In the genomic region with DNA sequence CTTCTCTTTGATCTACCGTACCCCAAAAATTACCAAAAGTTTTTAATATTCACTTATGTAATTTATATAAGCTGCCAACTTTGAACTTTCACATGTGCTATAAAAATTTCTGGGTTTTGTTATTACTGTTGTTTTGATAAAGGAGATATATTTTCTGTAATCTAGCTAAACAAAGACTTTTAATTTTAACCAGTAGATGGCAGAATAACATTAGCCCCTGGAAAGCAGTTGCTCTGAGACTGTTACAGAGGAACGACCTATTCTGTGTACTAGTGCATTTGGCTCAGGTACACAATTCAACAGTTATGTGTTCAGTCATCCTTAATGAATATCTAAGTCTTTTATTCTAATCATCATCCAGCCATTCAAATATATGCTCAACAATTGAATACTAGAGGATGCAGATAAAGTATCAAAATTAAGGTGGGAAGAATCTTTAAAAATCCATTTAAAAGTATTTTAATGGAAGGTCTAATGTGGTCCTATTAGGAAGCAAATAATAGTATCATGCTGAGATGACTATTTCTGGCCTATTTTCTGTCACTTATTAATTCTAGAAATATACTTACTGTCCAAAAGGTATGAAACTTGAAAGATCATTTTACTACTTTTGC, we compare ENCODE assay signal across 8 cellular contexts. TPM values are rescaled to one million over a fixed set of nuclear protein-coding genes. Genes with fewer than 3 reads are reported as not detected.
DNase-seq lines count a peak whose midpoint lies in the region; ATAC-seq and TF ChIP-seq lines count a peak whose summit lies in the region.

No MANE protein-coding gene starts in this region.

- peak; percentile 88 for TF ChIP-seq CTCF in chondrocyte (IDR thresholded peaks at IDR 0.05)

- no peak overlapping the region for H3K4me3 Mint-ChIP-seq in chondrocyte (ENCODE audit: unreplicated experiment)
- no peak overlapping the region for H3K4me3 Mint-ChIP-seq in activated T-helper 2 cell treated with anti-CD3 and anti-CD28 coated beads, Interferon-gamma antibody, Interleukin-2, Interleukin-4, amounts not matched to agents 10 μg/mL and 5 μg/mL and 100 μg/mL, durations not matched to agents 14 hours and 24 hours and 36 hours (ENCODE audit: low read depth)

- ATAC-seq in GM18907 (IDR thresholded peaks at IDR 0.05; ENCODE audit: unreplicated experiment) (peak; percentile 72), HG03108 (IDR thresholded peaks at IDR 0.05; ENCODE audit: unreplicated experiment) (peak; percentile 73)

- no peaks in the 10 kb centered on the region for H3K27me3 Mint-ChIP-seq in chondrocyte (ENCODE audit: low read depth)
- no peaks in the 10 kb centered on the region for H3K27me3 Mint-ChIP-seq in activated T-helper 2 cell treated with anti-CD3 and anti-CD28 coated beads, Interferon-gamma antibody, Interleukin-2, Interleukin-4, amounts not matched to agents 10 μg/mL and 5 μg/mL and 100 μg/mL, durations not matched to agents 14 hours and 24 hours and 36 hours (ENCODE audit: low read depth)

- H3K4me1 Mint-ChIP-seq in chondrocyte (ENCODE audit: low read depth), result peaks cover 45% of the 10 kb centered on the region
- peaks cover 28% of the 10 kb centered on the region for H3K4me1 Mint-ChIP-seq in activated T-helper 2 cell treated with anti-CD3 and anti-CD28 coated beads, Interferon-gamma antibody, Interleukin-2, Interleukin-4, amounts not matched to agents 10 μg/mL and 5 μg/mL and 100 μg/mL, durations not matched to agents 14 hours and 24 hours and 36 hours (ENCODE audit: low read depth)

- H3K36me3 Mint-ChIP-seq in chondrocyte (ENCODE audit: low read depth), result peaks cover 7% of the 10 kb centered on the region
- peaks cover 59% of the 10 kb centered on the region for H3K36me3 Mint-ChIP-seq in activated T-helper 2 cell treated with anti-CD3 and anti-CD28 coated beads, Interferon-gamma antibody, Interleukin-2, Interleukin-4, amounts not matched to agents 10 μg/mL and 5 μg/mL and 100 μg/mL, durations not matched to agents 14 hours and 24 hours and 36 hours (ENCODE audit: low read depth)

- DNase-seq in COR-L47 (lab: John Stamatoyannopoulos, UW) (peak; percentile 32), NCI-H69 (lab: John Stamatoyannopoulos, UW) (peak; percentile 73), chondrocyte (ENCODE audit: low spot score) (no peak), lung microvascular endothelial cell (ENCODE audit: low read depth in 2 of 2) (peak; percentile 54 to 69), posterior vena cava (ENCODE audit: low spot score) (no peak)
- DNase-seq in activated T-helper 2 cell treated with anti-CD3 and anti-CD28 coated beads, Interferon-gamma antibody, Interleukin-2, Interleukin-4, amounts not matched to agents 10 μg/mL and 5 μg/mL and 100 μg/mL, durations not matched to agents 14 hours and 24 hours and 36 hours (ENCODE audit: low spot score), result no peak

- intact Hi-C loops in posterior vena cava (cut with DNase I), result loop anchor here (10.0 kb wide), 2 partner anchors 68 to 458 kb away; no protein-coding TSS in a partner anchor
- intact Hi-C loops in activated T-helper 2 cell treated with anti-CD3 and anti-CD28 coated beads, Interferon-gamma antibody, Interleukin-2, Interleukin-4, amounts not matched to agents 10 μg/mL and 5 μg/mL and 100 μg/mL, durations not matched to agents 14 hours and 24 hours and 36 hours (cut with micrococcal nuclease), result loop anchor here (1.0 to 10.0 kb wide), 5 partner anchors 70 to 468 kb away; no protein-coding TSS in a partner anchor

- H3K9me3 Mint-ChIP-seq in chondrocyte (ENCODE audit: low read depth), result no peaks in the 10 kb centered on the region
- no peaks in the 10 kb centered on the region for H3K9me3 Mint-ChIP-seq in activated T-helper 2 cell treated with anti-CD3 and anti-CD28 coated beads, Interferon-gamma antibody, Interleukin-2, Interleukin-4, amounts not matched to agents 10 μg/mL and 5 μg/mL and 100 μg/mL, durations not matched to agents 14 hours and 24 hours and 36 hours

- H3K27ac Mint-ChIP-seq in chondrocyte (ENCODE audit: unreplicated experiment), result no peak overlapping the region
- no peak overlapping the region for H3K27ac Mint-ChIP-seq in activated T-helper 2 cell treated with anti-CD3 and anti-CD28 coated beads, Interferon-gamma antibody, Interleukin-2, Interleukin-4, amounts not matched to agents 10 μg/mL and 5 μg/mL and 100 μg/mL, durations not matched to agents 14 hours and 24 hours and 36 hours

RNA-seq across cellular contexts. Expression of a gene that starts 8.6 kb away (rescaled TPM):
- total RNA-seq in chondrocyte (27.6 to 32.6 TPM (median 28.9 TPM) in 3 replicates), lung microvascular endothelial cell (23.5 and 33.7 TPM in 2 replicates), posterior vena cava (10 to 100 TPM; 21.9 to 24.2 TPM)
- total RNA-seq in activated T-helper 2 cell treated with anti-CD3 and anti-CD28 coated beads, Interferon-gamma antibody, Interleukin-2, Interleukin-4, amounts not matched to agents 10 μg/mL and 5 μg/mL and 100 μg/mL, durations not matched to agents 14 hours and 24 hours and 36 hours, result 14.3 and 15.8 TPM in 2 replicates

RNA-seq across cellular contexts. Expression of a gene that starts 21.5 kb away (rescaled TPM):
- total RNA-seq in chondrocyte (not detected in 3 replicates), lung microvascular endothelial cell (not detected in 2 replicates), posterior vena cava (not detected)
- not detected in 2 replicates for total RNA-seq in activated T-helper 2 cell treated with anti-CD3 and anti-CD28 coated beads, Interferon-gamma antibody, Interleukin-2, Interleukin-4, amounts not matched to agents 10 μg/mL and 5 μg/mL and 100 μg/mL, durations not matched to agents 14 hours and 24 hours and 36 hours

RNA-seq across cellular contexts. Expression of a gene that starts 24.1 kb away (rescaled TPM):
- total RNA-seq in chondrocyte (not detected in 3 replicates), lung microvascular endothelial cell (not detected in 2 replicates), posterior vena cava (not detected)
- total RNA-seq in activated T-helper 2 cell treated with anti-CD3 and anti-CD28 coated beads, Interferon-gamma antibody, Interleukin-2, Interleukin-4, amounts not matched to agents 10 μg/mL and 5 μg/mL and 100 μg/mL, durations not matched to agents 14 hours and 24 hours and 36 hours, result not detected in 2 replicates

RNA-seq across cellular contexts. Expression of a gene that starts 41.2 kb away (rescaled TPM):
- not detected in 3 replicates for total RNA-seq in chondrocyte
- total RNA-seq in lung microvascular endothelial cell, result not detected in 2 replicates
- not detected for total RNA-seq in posterior vena cava
- total RNA-seq in activated T-helper 2 cell treated with anti-CD3 and anti-CD28 coated beads, Interferon-gamma antibody, Interleukin-2, Interleukin-4, amounts not matched to agents 10 μg/mL and 5 μg/mL and 100 μg/mL, durations not matched to agents 14 hours and 24 hours and 36 hours, result not detected in 2 replicates

RNA-seq across cellular contexts. Expression of a gene that starts 58.6 kb away (rescaled TPM):
- not detected in 3 replicates for total RNA-seq in chondrocyte
- not detected in 2 replicates for total RNA-seq in lung microvascular endothelial cell
- total RNA-seq in posterior vena cava, result not detected
- total RNA-seq in activated T-helper 2 cell treated with anti-CD3 and anti-CD28 coated beads, Interferon-gamma antibody, Interleukin-2, Interleukin-4, amounts not matched to agents 10 μg/mL and 5 μg/mL and 100 μg/mL, durations not matched to agents 14 hours and 24 hours and 36 hours, result not detected in 2 replicates

Comparison
In these comparisons a context has a peak if more than half of its experiments do, and no peak if none do; other contexts are left out.
1. DNase-seq: peak in COR-L47 (single experiment), NCI-H69 (single experiment) and lung microvascular endothelial cell (2 of 2); none in chondrocyte (single experiment), posterior vena cava (single experiment) and activated T-helper 2 cell treated with anti-CD3 and anti-CD28 coated beads, Interferon-gamma antibody, Interleukin-2, Interleukin-4, amounts not matched to agents 10 μg/mL and 5 μg/mL and 100 μg/mL, durations not matched to agents 14 hours and 24 hours and 36 hours (single experiment).